ENCODE assay signal across 8 cellular contexts in the genomic region with DNA sequence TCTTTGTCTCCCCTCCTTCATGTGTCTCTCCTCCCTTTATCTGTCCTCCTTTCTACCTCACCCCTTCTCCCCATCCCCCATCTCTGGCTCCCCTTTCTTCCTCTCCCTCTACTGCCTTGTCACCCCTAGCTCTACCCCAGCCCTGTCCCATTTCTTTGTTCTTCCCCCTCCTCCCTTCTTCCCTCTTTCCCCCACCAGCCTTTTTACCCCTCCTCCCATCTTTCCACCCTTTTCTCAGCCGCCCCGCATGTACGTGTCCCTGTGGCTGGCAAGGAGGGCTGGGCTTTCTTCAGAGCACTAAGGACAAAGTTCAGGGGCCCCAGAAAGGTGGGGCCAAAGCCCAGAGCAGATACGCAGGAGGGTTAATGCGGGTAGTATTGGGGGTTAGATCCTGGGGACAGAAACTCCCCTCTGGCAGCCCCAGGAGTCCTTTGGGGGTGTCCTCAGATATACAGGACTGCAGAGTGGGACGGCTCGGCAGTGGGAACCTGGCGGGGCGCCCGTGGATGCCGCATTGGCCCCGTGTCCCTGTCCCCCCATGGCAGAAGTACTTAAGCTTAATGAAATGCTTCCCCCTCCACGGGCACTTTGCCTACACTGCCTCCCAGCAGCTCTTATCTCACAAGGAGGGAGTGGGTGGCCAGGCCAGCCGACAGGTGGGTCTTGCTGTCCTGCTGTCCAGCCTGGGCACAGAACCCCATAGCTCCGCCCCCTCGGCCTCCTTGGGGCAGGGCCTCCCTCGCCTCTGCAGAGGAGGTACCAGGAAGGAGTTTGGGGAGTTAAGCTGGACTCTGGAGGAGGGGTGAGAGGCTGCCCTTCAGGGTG. TPM values are rescaled to one million over a fixed set of nuclear protein-coding genes. Genes with fewer than 3 reads are reported as not detected.
A peak's percentile ranks its signal among the peaks of the same experiment; 100 is the strongest.
DNase-seq lines count a peak whose midpoint lies in the region; ATAC-seq and TF ChIP-seq lines count a peak whose summit lies in the region.

No MANE protein-coding gene starts in this region.

- no peaks in the 10 kb centered on the region for H3K36me3 ChIP-seq in colonic mucosa
- H3K36me3 ChIP-seq in upper lobe of right lung = peaks cover 10% of the 10 kb centered on the region

- no peaks in the 10 kb centered on the region for H3K36me3 Mint-ChIP-seq in activated naive CD4-positive, alpha-beta T cell treated with anti-CD3 and anti-CD28 coated beads for 36 hours (ENCODE audit: low read depth)

- peak overlapping the region; percentile 61 to 83 for H3K9ac ChIP-seq in colonic mucosa (ENCODE audit: low read depth in 2 of 2, low read length in 2 of 2)

- H3K27ac ChIP-seq in colonic mucosa = peak overlapping the region; percentile 91
- peak overlapping the region; percentile 89 for H3K27ac ChIP-seq in upper lobe of right lung

- DNase-seq in activated naive CD4-positive, alpha-beta T cell treated with anti-CD3 and anti-CD28 coated beads for 36 hours = no peak
- DNase-seq in activated naive CD4-positive, alpha-beta T cell treated with anti-CD3 and anti-CD28 coated beads, Interleukin-2, amount 50 U/mL, for 16 hours = no peak
- DNase-seq in colonic mucosa = peak; percentile 94
- DNase-seq in myocyte (ENCODE audit: low read depth) = peak; percentile 92
- peak; percentile 93 for DNase-seq in upper lobe of right lung
- DNase-seq in amniotic stem cell (lab: John Stamatoyannopoulos, UW) = no peak
- DNase-seq in NK-92 (lab: John Stamatoyannopoulos, UW; ENCODE audit: unreplicated experiment) = no peak
- no peak for DNase-seq in SIG-M5 (lab: John Stamatoyannopoulos, UW)

- H3K9me3 ChIP-seq in colonic mucosa = no peaks in the 10 kb centered on the region
- H3K9me3 ChIP-seq in upper lobe of right lung = no peaks in the 10 kb centered on the region

- peak; percentile 40 for ATAC-seq in upper lobe of right lung

- CTCF ChIA-PET in activated naive CD4-positive, alpha-beta T cell treated with anti-CD3 and anti-CD28 coated beads for 36 hours (lab: Charles Lee) = interaction anchor here (0.8 to 2.2 kb wide), 6 partner anchors 9 to 43 kb away, joined by 3 to 6 read pairs (median 3); a partner anchor contains a TSS

- no peaks in the 10 kb centered on the region for H3K27me3 Mint-ChIP-seq in activated naive CD4-positive, alpha-beta T cell treated with anti-CD3 and anti-CD28 coated beads for 36 hours (ENCODE audit: low read depth)

- H3K4me1 ChIP-seq in colonic mucosa (peaks cover 72% of the 10 kb centered on the region), upper lobe of right lung (peaks cover 88% of the 10 kb centered on the region)

- intact Hi-C loops in activated naive CD4-positive, alpha-beta T cell treated with anti-CD3 and anti-CD28 coated beads for 36 hours (cut with micrococcal nuclease) = no loop called here
- intact Hi-C loops in colonic mucosa (cut with DNase I) = no loop called here
- intact Hi-C loops in upper lobe of right lung (cut with DNase I) = no loop called here

- peaks cover 73% of the 10 kb centered on the region for H3K4me1 Mint-ChIP-seq in activated naive CD4-positive, alpha-beta T cell treated with anti-CD3 and anti-CD28 coated beads for 36 hours (ENCODE audit: low read depth)

- no peaks in the 10 kb centered on the region for H3K27me3 ChIP-seq in colonic mucosa
- H3K27me3 ChIP-seq in upper lobe of right lung = no peaks in the 10 kb centered on the region

- H3K4me3 ChIP-seq in colonic mucosa (peak overlapping the region; percentile 12), upper lobe of right lung (peak overlapping the region; percentile 29)

- H3K4me3 Mint-ChIP-seq in activated naive CD4-positive, alpha-beta T cell treated with anti-CD3 and anti-CD28 coated beads for 36 hours = no peak overlapping the region

- peak overlapping the region; percentile 65 for H3K27ac Mint-ChIP-seq in activated naive CD4-positive, alpha-beta T cell treated with anti-CD3 and anti-CD28 coated beads for 36 hours

- H3K9me3 Mint-ChIP-seq in activated naive CD4-positive, alpha-beta T cell treated with anti-CD3 and anti-CD28 coated beads for 36 hours = no peaks in the 10 kb centered on the region

- TF ChIP-seq CTCF in colonic mucosa (IDR thresholded peaks at IDR 0.05) = no peak
- no peak for TF ChIP-seq CTCF in upper lobe of right lung (IDR thresholded peaks at IDR 0.05)

RNA-seq across cellular contexts. Expression of a gene that starts 8.3 kb away (rescaled TPM):
- total RNA-seq in activated naive CD4-positive, alpha-beta T cell treated with anti-CD3 and anti-CD28 coated beads for 36 hours = 10 to 100 TPM; 10.2 to 11.2 TPM
- 10 to 100 TPM; 40.3 to 44.5 TPM for total RNA-seq in colonic mucosa
- total RNA-seq in myocyte = 52.5 and 61.1 TPM in 2 replicates
- polyA plus RNA-seq in myocyte (2012) = 38.9 TPM
- total RNA-seq in upper lobe of right lung = 55.6 TPM

RNA-seq across cellular contexts. Expression of a gene that starts 16.9 kb away (rescaled TPM):
- total RNA-seq in activated naive CD4-positive, alpha-beta T cell treated with anti-CD3 and anti-CD28 coated beads for 36 hours = 100 to 1,000 TPM; 107 TPM
- total RNA-seq in colonic mucosa = 100 to 1,000 TPM in 1 of 2 donors, 10 to 100 TPM in 1; 80.1 to 111 TPM
- total RNA-seq in myocyte = 88.7 and 90.0 TPM in 2 replicates
- 61.5 TPM for polyA plus RNA-seq in myocyte (2012)
- total RNA-seq in upper lobe of right lung = 81.3 TPM

RNA-seq across cellular contexts. Expression of a gene that starts 29.3 kb away (rescaled TPM):
- total RNA-seq in activated naive CD4-positive, alpha-beta T cell treated with anti-CD3 and anti-CD28 coated beads for 36 hours = 1 to 10 TPM; 9.0 to 9.1 TPM
- total RNA-seq in colonic mucosa = 10 to 100 TPM in 1 of 2 donors, 1 to 10 TPM in 1; 4.8 to 18.8 TPM
- total RNA-seq in myocyte = 9.5 and 10.8 TPM in 2 replicates
- 12.4 TPM for polyA plus RNA-seq in myocyte (2012)
- 24.9 TPM for total RNA-seq in upper lobe of right lung

RNA-seq across cellular contexts. Expression of a gene that starts 50.7 kb away (rescaled TPM):
- 10 to 100 TPM; 72.1 to 72.2 TPM for total RNA-seq in activated naive CD4-positive, alpha-beta T cell treated with anti-CD3 and anti-CD28 coated beads for 36 hours
- total RNA-seq in colonic mucosa = 10 to 100 TPM; 77.0 to 81.0 TPM
- total RNA-seq in myocyte = 104 and 111 TPM in 2 replicates
- polyA plus RNA-seq in myocyte (2012) = 60.2 TPM
- total RNA-seq in upper lobe of right lung = 84.4 TPM

RNA-seq across cellular contexts. Expression of a gene that starts 55.9 kb away (rescaled TPM):
- total RNA-seq in activated naive CD4-positive, alpha-beta T cell treated with anti-CD3 and anti-CD28 coated beads for 36 hours = not detected
- total RNA-seq in colonic mucosa (under 1 TPM in 1 of 2 donors, not detected in 1; 0.37 TPM), myocyte (0.10 and 0.11 TPM in 2 replicates), upper lobe of right lung (1.2 TPM)
- polyA plus RNA-seq in myocyte (2012) = not detected

Comparison
In these comparisons a context has a peak if more than half of its experiments do, and no peak if none do; other contexts are left out.
1. DNase-seq: peak in colonic mucosa (single experiment), myocyte (single experiment) and upper lobe of right lung (single experiment); none in activated naive CD4-positive, alpha-beta T cell treated with anti-CD3 and anti-CD28 coated beads for 36 hours (single experiment), activated naive CD4-positive, alpha-beta T cell treated with anti-CD3 and anti-CD28 coated beads, Interleukin-2, amount 50 U/mL, for 16 hours (single experiment), amniotic stem cell (single experiment), NK-92 (single experiment) and SIG-M5 (single experiment).